In genomic region chr5:154445422-154446182, GRCh38 we compare ENCODE assay signal across 8 cellular contexts. TPM values are rescaled to one million over a fixed set of nuclear protein-coding genes. Genes with fewer than 3 reads are reported as not detected.
A peak's percentile ranks its signal among the peaks of the same experiment; 100 is the strongest.
DNase-seq lines count a peak whose midpoint lies in the region; ATAC-seq and TF ChIP-seq lines count a peak whose summit lies in the region.

SAP30L (plus strand) TSS chr5:154445997; CDS start chr5:154446605, 608 bp downstream.

- CTCF ChIA-PET in Caco-2 (lab: Charles Lee) = no interaction called here

- H2BK12ac ChIP-seq in mesenchymal stem cell (ENCODE audit: low read length in 2 of 2) = peak within 1 kb of the TSS; percentile 18 to 23

- peaks cover 16% of the 10 kb centered on the region for H3K36me3 Mint-ChIP-seq in Caco-2 (ENCODE audit: insufficient read depth, unreplicated experiment)
- peaks cover 31% of the 10 kb centered on the region for H3K36me3 Mint-ChIP-seq in effector memory CD8-positive, alpha-beta T cell (ENCODE audit: insufficient read depth)

- peaks cover 25% of the 10 kb centered on the region for H3K79me1 ChIP-seq in mesenchymal stem cell (replicated peaks; ENCODE audit: low read length, poor library complexity, severe bottlenecking)

- H2AK5ac ChIP-seq in mesenchymal stem cell (ENCODE audit: low read length, severe bottlenecking) = no peak within 1 kb of the TSS

- ATAC-seq in GM21367 (IDR thresholded peaks at IDR 0.05; ENCODE audit: unreplicated experiment) = peak; percentile 89
- peak; percentile 90 for ATAC-seq in effector memory CD8-positive, alpha-beta T cell (replicated peaks)

- H3K4me2 ChIP-seq in mesenchymal stem cell (ENCODE audit: low read length, poor library complexity, severe bottlenecking) = peak within 1 kb of the TSS; percentile 94

- peak within 1 kb of the TSS in 1 of 2 experiments; percentile 86 for H3K4ac ChIP-seq in mesenchymal stem cell (ENCODE audit: low read depth in 1 of 2, low read length in 2 of 2)

- H3K27ac Mint-ChIP-seq in Caco-2 (ENCODE audit: unreplicated experiment) = peak within 1 kb of the TSS; percentile 77
- H3K27ac Mint-ChIP-seq in effector memory CD8-positive, alpha-beta T cell = peak within 1 kb of the TSS; percentile 95 to 96

- H2BK120ac ChIP-seq in mesenchymal stem cell (ENCODE audit: low read depth, low read length) = peak within 1 kb of the TSS; percentile 42

- POLR2A ChIA-PET in Caco-2 (lab: Charles Lee) = no interaction called here

- no peak for TF ChIP-seq CTCF in Caco-2 (IDR thresholded peaks at IDR 0.05; ENCODE audit: insufficient read depth in 1 of 2, low read depth in 1 of 2, low read length in 1 of 2, severe bottlenecking in 1 of 2, unreplicated experiment in 1 of 2)

- H3K18ac ChIP-seq in mesenchymal stem cell (ENCODE audit: low read depth in 1 of 2, low read length in 2 of 2) = peak within 1 kb of the TSS; percentile 14 to 94

- H3K27me3 ChIP-seq in Caco-2 (replicated peaks; ENCODE audit: control insufficient read depth, insufficient read depth, low read length) (no peaks in the 10 kb centered on the region), mesenchymal stem cell (ENCODE audit: control insufficient read depth in 1 of 2, insufficient read depth in 1 of 2, low read length in 2 of 2) (no peaks in the 10 kb centered on the region)

- peak within 1 kb of the TSS; percentile 45 for H2BK15ac ChIP-seq in mesenchymal stem cell (ENCODE audit: low read depth, poor library complexity, severe bottlenecking)

- intact Hi-C loops in Caco-2 (cut with micrococcal nuclease; ENCODE audit: unreplicated experiment) = loop anchor here (5.0 kb wide), 1 partner anchor 158 kb away; no protein-coding TSS in a partner anchor

- peaks cover 16% of the 10 kb centered on the region for H3K4me1 Mint-ChIP-seq in Caco-2 (ENCODE audit: low read depth, unreplicated experiment)
- peaks cover 37 to 41% of the 10 kb centered on the region in 2 donors for H3K4me1 Mint-ChIP-seq in effector memory CD8-positive, alpha-beta T cell (ENCODE audit: low read depth in 2 of 2)

- DNase-seq in Caco-2 (peak; percentile 94 to 97), HT1080 (ENCODE audit: low read depth) (peak; percentile 97), NOMO-1 treated with dmso at 0.1 percent for 144 hours (lab: John Stamatoyannopoulos, UW; ENCODE audit: unreplicated experiment) (peak; percentile 86), mesenchymal stem cell (peak; percentile 95)
- peak; percentile 74 to 94 (median 83) for DNase-seq in activated CD8-positive, alpha-beta memory T cell treated with anti-CD3 and anti-CD28 coated beads for 48 hours (ENCODE audit: low read depth in 2 of 3, low spot score in 2 of 3)
- DNase-seq in effector memory CD8-positive, alpha-beta T cell = peak; percentile 95 to 98 (median 97)
- DNase-seq in stimulated activated CD8-positive, alpha-beta memory T cell treated with anti-CD3 and anti-CD28 coated beads, Interleukin-12 subunit alpha, Interleukin-12 subunit beta, amount 100 ng/mL, for 24 hours (ENCODE audit: extremely low read depth) = peak; percentile 83

- peak within 1 kb of the TSS; percentile 51 for H2BK5ac ChIP-seq in mesenchymal stem cell (ENCODE audit: low read depth, low read length, poor library complexity, severe bottlenecking)

- H3K14ac ChIP-seq in mesenchymal stem cell (ENCODE audit: low read length in 2 of 2) = peak within 1 kb of the TSS in 1 of 2 experiments; percentile 87

- H4K91ac ChIP-seq in mesenchymal stem cell (ENCODE audit: low read length) = peak within 1 kb of the TSS; percentile 43

- H3K4me3 ChIP-seq in Caco-2 (ENCODE audit: low read depth, low read length) (peak within 1 kb of the TSS; percentile 77), mesenchymal stem cell (ENCODE audit: insufficient read depth in 1 of 2, low read depth in 1 of 2, low read length in 2 of 2) (peak within 1 kb of the TSS; percentile 90 to 97)

- no peaks in the 10 kb centered on the region for H3K4me1 ChIP-seq in Caco-2
- H3K4me1 ChIP-seq in mesenchymal stem cell (ENCODE audit: control insufficient read depth, insufficient read depth, low read depth, low read length) = peaks cover 6% of the 10 kb centered on the region

- peak within 1 kb of the TSS; percentile 98 for H3K4me3 Mint-ChIP-seq in Caco-2 (ENCODE audit: unreplicated experiment)
- H3K4me3 Mint-ChIP-seq in effector memory CD8-positive, alpha-beta T cell = peak within 1 kb of the TSS; percentile 93 to 100

- no peaks in the 10 kb centered on the region for H3K27me3 Mint-ChIP-seq in Caco-2 (ENCODE audit: insufficient read depth, unreplicated experiment)
- H3K27me3 Mint-ChIP-seq in effector memory CD8-positive, alpha-beta T cell = no peaks in the 10 kb centered on the region

- peak within 1 kb of the TSS; percentile 98 for H2AFZ ChIP-seq in mesenchymal stem cell (ENCODE audit: low read depth, low read length)

- no peaks in the 10 kb centered on the region for H3K9me3 Mint-ChIP-seq in Caco-2 (ENCODE audit: unreplicated experiment)
- H3K9me3 Mint-ChIP-seq in effector memory CD8-positive, alpha-beta T cell = no peaks in the 10 kb centered on the region

- no peaks in the 10 kb centered on the region; the same call in 1 of the 2 replicates for H3K36me3 ChIP-seq in Caco-2 (ENCODE audit: control insufficient read depth, insufficient read depth, low read length)
- peaks cover 5 to 30% of the 10 kb centered on the region in 2 experiments for H3K36me3 ChIP-seq in mesenchymal stem cell (ENCODE audit: control insufficient read depth in 1 of 2, insufficient read depth in 2 of 2, low read depth in 1 of 2, low read length in 2 of 2)

- peak within 1 kb of the TSS; percentile 92 for H3K9ac ChIP-seq in mesenchymal stem cell (ENCODE audit: low read length)

- H3K9me3 ChIP-seq in Caco-2 (no peaks in the 10 kb centered on the region), mesenchymal stem cell (ENCODE audit: control insufficient read depth, low read length) (no peaks in the 10 kb centered on the region)

- peak within 1 kb of the TSS; percentile 69 for H3K27ac ChIP-seq in mesenchymal stem cell (ENCODE audit: low read length, poor library complexity, severe bottlenecking)

- H3K23ac ChIP-seq in mesenchymal stem cell (ENCODE audit: low read length in 2 of 2) = peak within 1 kb of the TSS in 1 of 2 experiments; percentile 85

- BruUV-seq in Caco-2 (replicated peaks; lab: Mats Ljungman, UMichigan) = no TSS peak

- H4K8ac ChIP-seq in mesenchymal stem cell (ENCODE audit: low read length) = peak within 1 kb of the TSS; percentile 76

- WGBS in mesenchymal stem cell = under 1% methylated on average over 52 of the region's 69 CpGs

RNA-seq across cellular contexts. Expression of gene SAP30L, which starts in this region (rescaled TPM):
- total RNA-seq in Caco-2 (2022) = 30.5 and 32.5 TPM in 2 replicates
- 40.4 and 49.5 TPM in 2 replicates for total RNA-seq in HT1080 (2014; rRNA removed; shearing (Covaris generic))
- polyA plus RNA-seq in HT1080 (2015; cell fraction: cytosol; rRNA removed) = 10.4 and 12.1 TPM in 2 replicates
- polyA plus RNA-seq in HT1080 (2015; cell fraction: nucleus; rRNA removed) = 22.1 and 22.9 TPM in 2 replicates
- polyA plus RNA-seq in mesenchymal stem cell (2013, experiment 1 of 2) = 55.3 TPM
- 54.3 TPM for polyA plus RNA-seq in mesenchymal stem cell (2013, experiment 2 of 2)

Comparison
In these comparisons a context has a peak if more than half of its experiments do, and no peak if none do; other contexts are left out.
1. Peak in every context shown above with its lines: DNase-seq, ATAC-seq, H3K4me3 ChIP-seq and H3K27ac ChIP-seq.